14 cellular contexts compared by ENCODE assay signal in the genomic region with DNA sequence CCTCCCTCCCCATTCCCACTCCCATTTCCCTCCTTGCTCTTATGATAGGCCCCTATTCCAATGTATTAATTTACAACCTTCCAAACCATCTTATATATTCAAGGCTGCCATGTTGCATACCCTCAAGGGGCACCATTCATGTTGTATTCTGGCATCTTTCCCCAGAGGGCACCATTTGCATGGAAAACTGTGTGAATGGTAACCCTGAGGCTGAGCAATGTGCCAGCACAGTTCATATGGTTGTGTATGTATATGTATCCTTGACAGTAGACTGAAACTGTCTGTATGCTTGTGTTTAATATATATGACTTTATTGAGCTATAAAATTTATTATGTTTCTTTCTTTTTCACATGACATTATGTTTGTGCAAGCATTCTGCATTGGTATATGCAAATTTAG. TPM values are rescaled to one million over a fixed set of nuclear protein-coding genes. Genes with fewer than 3 reads are reported as not detected.
DNase-seq lines count a peak whose midpoint lies in the region; ATAC-seq and TF ChIP-seq lines count a peak whose summit lies in the region.
"Had no signal": no experiment of that assay in that cellular context is flagged by ENCODE, and none has a peak within 500 bp of the region (broad histone marks: within the 10 kb centered on the region; RNA-seq: fewer than 3 reads in every experiment).

No MANE protein-coding gene starts in this region.

- in situ Hi-C loops in transverse colon (cut with MboI; ENCODE audit: low pct_ligation_motif_present in 1 of 4, low pct_unique_long_range_greater_than_20kb in 1 of 4, low sequenced_read_pairs in 3 of 4): no loop called here

- no peaks in the 10 kb centered on the region for H3K4me1 Mint-ChIP-seq in activated naive CD4-positive, alpha-beta T cell treated with anti-CD3 and anti-CD28 coated beads for 36 hours (ENCODE audit: low read depth)

- H3K9me3 ChIP-seq in transverse colon: no peaks in the 10 kb centered on the region
- H3K9me3 ChIP-seq: Peyer's patch had no signal

- H3K27ac Mint-ChIP-seq in activated naive CD4-positive, alpha-beta T cell treated with anti-CD3 and anti-CD28 coated beads for 36 hours: no peak overlapping the region
- H3K27ac Mint-ChIP-seq: activated T-helper 1 cell treated with anti-CD3 and anti-CD28 coated beads, Interleukin-12 subunit alpha, Interleukin-12 subunit beta, Interleukin-2, Interleukin-4 antibody, amounts not matched to agents 30 ng/mL and 10 ng/mL and 1 ng/mL, durations not matched to agents 14 hours and 24 hours and 36 hours; stimulated activated naive B cell treated with anti-CD40 and anti-IgM and Interleukin-4, amounts not matched to agents 10 μg/mL and 1 μg/mL and 100 μg/mL, for 72 hours had no signal

- peaks cover 0 to 36% (median 5%) of the 10 kb centered on the region in 4 donors for H3K4me1 ChIP-seq in transverse colon

- TF ChIP-seq EP300 in transverse colon (IDR thresholded peaks at IDR 0.05; ENCODE audit: low read depth): no peak

- intact Hi-C loops in activated naive CD4-positive, alpha-beta T cell treated with anti-CD3 and anti-CD28 coated beads for 36 hours (cut with micrococcal nuclease): loop anchor here (5.0 kb wide), 1 partner anchor 326 kb away; no protein-coding TSS in a partner anchor
- intact Hi-C loops in transverse colon (cut with DNase I; ENCODE audit: low total_unique reads) (no loop called here), cardiac septum (cut with DNase I) (no loop called here)

- DNase-seq in activated naive CD4-positive, alpha-beta T cell treated with anti-CD3 and anti-CD28 coated beads for 36 hours: peak; percentile 12
- no peak for DNase-seq in activated naive CD4-positive, alpha-beta T cell (lab: John Stamatoyannopoulos, UW)
- peak; percentile 59 for DNase-seq in NCI-H1092 treated with DMSO at 0.1 percent for 48 hours (lab: John Stamatoyannopoulos, UW)
- DNase-seq in UCSD-AML1 (lab: John Stamatoyannopoulos, UW; ENCODE audit: unreplicated experiment): peak; percentile 22
- DNase-seq in transverse colon: peak; percentile 26
- DNase-seq in stimulated activated CD4-positive, alpha-beta T cell treated with anti-CD3 and anti-CD28 coated beads, Interleukin-4, amount 100 ng/mL, for 24 hours: no peak
- no peak for DNase-seq in cardiac septum (ENCODE audit: low spot score)
- DNase-seq: NCI-H187; Peyer's patch; stimulated activated CD4-positive, alpha-beta T cell treated with anti-CD3 and anti-CD28 coated beads, Interleukin-4, amount 100 ng/mL, for 1 hour; stimulated activated naive B cell treated with anti-CD40 and anti-IgM and Interleukin-4, amounts not matched to agents 10 μg/mL and 1 μg/mL and 100 μg/mL, for 72 hours had no signal

- peaks cover 36% of the 10 kb centered on the region for H3K27me3 ChIP-seq in transverse colon
- H3K27me3 ChIP-seq: Peyer's patch had no signal

- H3K4me3 Mint-ChIP-seq in activated naive CD4-positive, alpha-beta T cell treated with anti-CD3 and anti-CD28 coated beads for 36 hours: no peak overlapping the region
- H3K4me3 Mint-ChIP-seq: activated T-helper 1 cell treated with anti-CD3 and anti-CD28 coated beads, Interleukin-12 subunit alpha, Interleukin-12 subunit beta, Interleukin-2, Interleukin-4 antibody, amounts not matched to agents 30 ng/mL and 10 ng/mL and 1 ng/mL, durations not matched to agents 14 hours and 24 hours and 36 hours; stimulated activated naive B cell treated with anti-CD40 and anti-IgM and Interleukin-4, amounts not matched to agents 10 μg/mL and 1 μg/mL and 100 μg/mL, for 72 hours had no signal

- CTCF ChIA-PET in activated naive CD4-positive, alpha-beta T cell treated with anti-CD3 and anti-CD28 coated beads for 36 hours (lab: Charles Lee): no interaction called here

- no peak overlapping the region for H3K27ac ChIP-seq in transverse colon
- H3K27ac ChIP-seq: Peyer's patch had no signal

- H3K36me3 ChIP-seq in transverse colon: no peaks in the 10 kb centered on the region
- H3K36me3 ChIP-seq: Peyer's patch had no signal

- no peaks in the 10 kb centered on the region for H3K36me3 Mint-ChIP-seq in activated naive CD4-positive, alpha-beta T cell treated with anti-CD3 and anti-CD28 coated beads for 36 hours (ENCODE audit: low read depth)
- H3K36me3 Mint-ChIP-seq: stimulated activated naive B cell treated with anti-CD40 and anti-IgM and Interleukin-4, amounts not matched to agents 10 μg/mL and 1 μg/mL and 100 μg/mL, for 72 hours had no signal

- no peaks in the 10 kb centered on the region for H3K9me3 Mint-ChIP-seq in activated naive CD4-positive, alpha-beta T cell treated with anti-CD3 and anti-CD28 coated beads for 36 hours
- H3K9me3 Mint-ChIP-seq: activated T-helper 1 cell treated with anti-CD3 and anti-CD28 coated beads, Interleukin-12 subunit alpha, Interleukin-12 subunit beta, Interleukin-2, Interleukin-4 antibody, amounts not matched to agents 30 ng/mL and 10 ng/mL and 1 ng/mL, durations not matched to agents 14 hours and 24 hours and 36 hours; stimulated activated naive B cell treated with anti-CD40 and anti-IgM and Interleukin-4, amounts not matched to agents 10 μg/mL and 1 μg/mL and 100 μg/mL, for 72 hours had no signal

- no peak for TF ChIP-seq CTCF in transverse colon (IDR thresholded peaks at IDR 0.05)

- TF ChIP-seq POLR2A in transverse colon (IDR thresholded peaks at IDR 0.05): no peak

- no peak overlapping the region for H3K4me3 ChIP-seq in transverse colon
- H3K4me3 ChIP-seq: Peyer's patch had no signal

- no peak for ATAC-seq in GM18502 (IDR thresholded peaks at IDR 0.05; ENCODE audit: poor library complexity, unreplicated experiment)
- ATAC-seq: stimulated activated naive B cell treated with anti-CD40 and anti-IgM and Interleukin-4, amounts not matched to agents 10 μg/mL and 1 μg/mL and 100 μg/mL, for 72 hours had no signal

- H3K27me3 Mint-ChIP-seq in activated naive CD4-positive, alpha-beta T cell treated with anti-CD3 and anti-CD28 coated beads for 36 hours (ENCODE audit: low read depth): peaks cover 40% of the 10 kb centered on the region

RNA-seq across cellular contexts. Expression of a gene that starts 7.3 kb away (rescaled TPM):
- total RNA-seq in activated naive CD4-positive, alpha-beta T cell treated with anti-CD3 and anti-CD28 coated beads for 36 hours: not detected
- total RNA-seq in transverse colon (under 1 TPM in 1 of 4 donors, not detected in 3; 0.48 TPM), cardiac septum (0.08 TPM)
- total RNA-seq: activated T-helper 1 cell treated with anti-CD3 and anti-CD28 coated beads, Interleukin-12 subunit alpha, Interleukin-12 subunit beta, Interleukin-2, Interleukin-4 antibody, amounts not matched to agents 30 ng/mL and 10 ng/mL and 1 ng/mL, durations not matched to agents 14 hours and 24 hours and 36 hours; G401 had no signal

Comparison
In these comparisons a context has a peak if more than half of its experiments do, and no peak if none do; other contexts are left out.
1. DNase-seq: peak in activated naive CD4-positive, alpha-beta T cell treated with anti-CD3 and anti-CD28 coated beads for 36 hours (single experiment), NCI-H1092 treated with DMSO at 0.1 percent for 48 hours (single experiment), UCSD-AML1 (single experiment) and transverse colon (single experiment); none in activated naive CD4-positive, alpha-beta T cell (0 of 4), stimulated activated CD4-positive, alpha-beta T cell treated with anti-CD3 and anti-CD28 coated beads, Interleukin-4, amount 100 ng/mL, for 24 hours (single experiment) and cardiac septum (single experiment).